19 cellular contexts compared by ENCODE assay signal in the genomic region with DNA sequence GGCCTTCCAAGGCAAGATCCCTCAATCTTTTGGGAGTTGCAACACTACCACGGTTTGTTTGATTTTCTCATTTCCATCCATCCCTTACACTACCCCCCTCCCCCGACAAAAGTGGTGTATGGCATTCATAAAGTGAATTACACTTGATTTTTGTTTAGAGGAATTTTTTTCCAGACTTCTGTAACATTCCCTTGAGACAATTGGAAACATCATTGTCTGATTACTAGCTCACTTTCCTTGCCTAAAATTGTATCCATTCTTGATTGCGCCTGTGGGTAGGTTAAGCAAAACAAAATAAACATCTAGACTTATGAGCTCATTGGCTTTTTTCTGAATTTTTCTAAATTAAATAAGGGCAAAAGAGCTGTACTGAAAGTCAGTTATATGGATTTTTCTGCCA. TPM values are rescaled to one million over a fixed set of nuclear protein-coding genes. Genes with fewer than 3 reads are reported as not detected.
DNase-seq lines count a peak whose midpoint lies in the region; ATAC-seq and TF ChIP-seq lines count a peak whose summit lies in the region.
"Had no signal": no experiment of that assay in that cellular context is flagged by ENCODE, and none has a peak within 500 bp of the region (broad histone marks: within the 10 kb centered on the region; RNA-seq: fewer than 3 reads in every experiment).

No MANE protein-coding gene starts in this region.

- no peak overlapping the region; a peak in 1 of 5 replicates for H3K4me3 Mint-ChIP-seq in H9
- H3K4me3 Mint-ChIP-seq in mesothelial cell of epicardium = peak overlapping the region; percentile 95
- H3K4me3 Mint-ChIP-seq: IgD-negative memory B cell had no signal

- no peaks in the 10 kb centered on the region for H3K79me1 ChIP-seq in H9 (ENCODE audit: insufficient read depth, low read depth, low read length, poor library complexity, severe bottlenecking)

- H3K27me3 ChIP-seq in H9 (ENCODE audit: insufficient read depth, low read length) = peaks cover 10% of the 10 kb centered on the region; the same call in 1 of the 2 replicates
- H3K27me3 ChIP-seq in subcutaneous abdominal adipose tissue (ENCODE audit: control insufficient read depth in 5 of 5, insufficient read depth in 4 of 5, low read length in 5 of 5) = peaks cover 0 to 21% (median 9%) of the 10 kb centered on the region in 5 donors

- no peak overlapping the region for H4K5ac ChIP-seq in H9 (ENCODE audit: insufficient read length, low read depth, low read length)

- no peak for ATAC-seq in HG03135 (IDR thresholded peaks at IDR 0.05; ENCODE audit: unreplicated experiment)
- no peak for ATAC-seq in HG03469 (IDR thresholded peaks at IDR 0.05; ENCODE audit: unreplicated experiment)

- no peak overlapping the region for H3K23ac ChIP-seq in H9 (ENCODE audit: insufficient read length, low read depth, low read length)

- H4K8ac ChIP-seq in H9 (replicated peaks; ENCODE audit: insufficient read length, low read depth, low read length) = no peak overlapping the region

- peak overlapping the region in 2 of 3 experiments; percentile 92 to 95; a peak in 4 of 7 replicates for H3K27ac Mint-ChIP-seq in H9
- H3K27ac Mint-ChIP-seq in mesothelial cell of epicardium = peak overlapping the region; percentile 92

- no peak overlapping the region for H3T11ph ChIP-seq in H9 (ENCODE audit: low read length)

- peaks cover 51 to 66% of the 10 kb centered on the region in 2 experiments for H3K4me1 Mint-ChIP-seq in H9
- H3K4me1 Mint-ChIP-seq in mesothelial cell of epicardium = peaks cover 66% of the 10 kb centered on the region
- H3K4me1 Mint-ChIP-seq: IgD-negative memory B cell had no signal

- DNase-seq in H9 (no peak), dedifferentiated amniotic fluid mesenchymal stem cell (ENCODE audit: extremely low spot score) (peak; percentile 69), mesothelial cell of epicardium (ENCODE audit: low spot score in 2 of 2, unreplicated experiment in 2 of 2) (no peak), HEK293T (ENCODE audit: extremely low spot score) (no peak)
- DNase-seq: Karpas-422, NCI-H1417 treated with DMSO at 0.1 percent for 48 hours, NCI-H187 treated with DMSO at 0.1 percent for 48 hours, NCI-H345, NCI-H524 treated with DMSO at 0.1 percent for 48 hours, RPMI8226, SHP77 treated with DMSO at 0.1 percent for 48 hours, SK-N-SH had no signal

- H3K23me2 ChIP-seq in H9 (ENCODE audit: insufficient read length, low read depth, low read length, poor library complexity, severe bottlenecking) = peaks cover 19% of the 10 kb centered on the region

- H3K9me3 ChIP-seq in H9 (ENCODE audit: control insufficient read depth, low read depth, low read length) = no peaks in the 10 kb centered on the region
- H3K9me3 ChIP-seq in subcutaneous abdominal adipose tissue (ENCODE audit: control insufficient read depth in 5 of 5, low read length in 5 of 5) = no peaks in the 10 kb centered on the region
- H3K9me3 ChIP-seq: SK-N-SH had no signal

- H3K4ac ChIP-seq in H9 (ENCODE audit: low read depth, low read length) = no peak overlapping the region

- no peak overlapping the region for H3K4me2 ChIP-seq in H9 (ENCODE audit: insufficient read depth, insufficient read length, low read length)
- H3K4me2 ChIP-seq: SK-N-SH had no signal

- H2BK20ac ChIP-seq in H9 (ENCODE audit: low read depth, low read length, poor library complexity, severe bottlenecking) = no peak overlapping the region

- no peak overlapping the region for H3K18ac ChIP-seq in H9 (ENCODE audit: insufficient read length, low read depth, low read length)

- H3K27ac ChIP-seq in H9 (ENCODE audit: insufficient read length, low read depth, low read length) = no peak overlapping the region
- peak overlapping the region; percentile 49 for H3K27ac ChIP-seq in subcutaneous abdominal adipose tissue (ENCODE audit: low read depth, low read length)
- H3K27ac ChIP-seq: C4-2B, HL-60 had no signal

- H3K36me3 ChIP-seq in subcutaneous abdominal adipose tissue (ENCODE audit: control insufficient read depth in 5 of 5, insufficient read depth in 5 of 5, low read length in 5 of 5) = no peaks in the 10 kb centered on the region

- CTCF ChIA-PET in HEK293T (lab: Yijun Ruan, JAX) = interaction anchor here (1.3 to 1.4 kb wide), 2 partner anchors 8 to 11 kb away, joined by 4 read pairs; no protein-coding TSS in a partner anchor

- H3K4me1 ChIP-seq in H9 (ENCODE audit: insufficient read depth, low read length) (peaks cover 15% of the 10 kb centered on the region; the same call in 1 of the 2 replicates), subcutaneous abdominal adipose tissue (ENCODE audit: control insufficient read depth in 5 of 5, insufficient read depth in 5 of 5, low read length in 5 of 5) (peaks cover 0 to 29% (median 22%) of the 10 kb centered on the region in 5 donors)

- H2BK120ac ChIP-seq in H9 (ENCODE audit: low read depth, low read length, poor library complexity, severe bottlenecking) = no peak overlapping the region

- POLR2A ChIA-PET in HEK293T (lab: Yijun Ruan, JAX) = no interaction called here

- peaks cover 23% of the 10 kb centered on the region for H3K27me3 Mint-ChIP-seq in H9 (ENCODE audit: low read depth)
- H3K27me3 Mint-ChIP-seq in mesothelial cell of epicardium (ENCODE audit: low read depth) = no peaks in the 10 kb centered on the region

- WGBS in H9 (ENCODE audit: extremely low coverage, insufficient read length, low lambda C conversion rate) = no CpG with 5 or more reads among the region's 3 CpGs

- H4K91ac ChIP-seq in H9 (ENCODE audit: insufficient read length, low read depth, low read length) = no peak overlapping the region

- H3K14ac ChIP-seq in H9 (ENCODE audit: insufficient read depth, low read length) = no peak overlapping the region

- no peak overlapping the region for H3K56ac ChIP-seq in H9 (ENCODE audit: insufficient read length, low read depth, low read length)

- H2BK5ac ChIP-seq in H9 (ENCODE audit: insufficient read length, low read length) = no peak overlapping the region

- H3K9ac ChIP-seq in H9 (ENCODE audit: extremely low read depth, insufficient read length, low read length) = no peak overlapping the region
- H3K9ac ChIP-seq in subcutaneous abdominal adipose tissue (ENCODE audit: low read length in 5 of 5) = no peak overlapping the region
- H3K9ac ChIP-seq: SK-N-SH had no signal

- H3K79me2 ChIP-seq in H9 (ENCODE audit: insufficient read depth, low read length) = no peaks in the 10 kb centered on the region

- no peak overlapping the region for H2AK5ac ChIP-seq in H9 (ENCODE audit: insufficient read length, low read length)

- no peak overlapping the region for H2AFZ ChIP-seq in H9 (ENCODE audit: low read length)

- no peaks in the 10 kb centered on the region; a peak in 1 of 5 replicates for H3K9me3 Mint-ChIP-seq in H9
- no peaks in the 10 kb centered on the region for H3K9me3 Mint-ChIP-seq in mesothelial cell of epicardium
- H3K9me3 Mint-ChIP-seq: IgD-negative memory B cell had no signal

- TF ChIP-seq CTCF in H9 (conservative IDR thresholded peaks at IDR 0.05) (no peak), mesothelial cell of epicardium (IDR thresholded peaks at IDR 0.05; ENCODE audit: unreplicated experiment) (no peak)

- H2BK15ac ChIP-seq in H9 (ENCODE audit: low read depth, low read length) = no peak overlapping the region

- no peak overlapping the region for H3K4me3 ChIP-seq in subcutaneous abdominal adipose tissue (ENCODE audit: low read depth in 1 of 5, low read length in 5 of 5)

- no peaks in the 10 kb centered on the region for H4K20me1 ChIP-seq in H9 (ENCODE audit: control insufficient read depth, insufficient read depth, insufficient read length)

- H2BK12ac ChIP-seq in H9 (ENCODE audit: insufficient read length, low read depth, low read length) = no peak overlapping the region

- H3K36me3 Mint-ChIP-seq in H9 (ENCODE audit: insufficient read depth in 1 of 3, low read depth in 3 of 3) (peaks cover 0 to 7% (median 0%) of the 10 kb centered on the region in 3 experiments; a peak in 1 of 7 replicates), mesothelial cell of epicardium (peaks cover 4% of the 10 kb centered on the region)
- H3K36me3 Mint-ChIP-seq: IgD-negative memory B cell had no signal

TF ChIP-seq in HEK293T, 16 proteins besides CTCF, POLR2A, EP300 and RAD21:
- TF ChIP-seq LEF1 (IDR thresholded peaks at IDR 0.05; ENCODE audit: borderline replicate concordance) (no peak), BHLHE40 (IDR thresholded peaks at IDR 0.05; ENCODE audit: borderline replicate concordance) (no peak), HDGF (IDR thresholded peaks at IDR 0.05; ENCODE audit: borderline replicate concordance) (no peak), SP1 (IDR thresholded peaks at IDR 0.05) (no peak), ZNF384 (IDR thresholded peaks at IDR 0.05) (no peak), ARNT (IDR thresholded peaks at IDR 0.05) (no peak), FOXA1 (IDR thresholded peaks at IDR 0.05) (no peak)
- TF ChIP-seq, protein P1, sequence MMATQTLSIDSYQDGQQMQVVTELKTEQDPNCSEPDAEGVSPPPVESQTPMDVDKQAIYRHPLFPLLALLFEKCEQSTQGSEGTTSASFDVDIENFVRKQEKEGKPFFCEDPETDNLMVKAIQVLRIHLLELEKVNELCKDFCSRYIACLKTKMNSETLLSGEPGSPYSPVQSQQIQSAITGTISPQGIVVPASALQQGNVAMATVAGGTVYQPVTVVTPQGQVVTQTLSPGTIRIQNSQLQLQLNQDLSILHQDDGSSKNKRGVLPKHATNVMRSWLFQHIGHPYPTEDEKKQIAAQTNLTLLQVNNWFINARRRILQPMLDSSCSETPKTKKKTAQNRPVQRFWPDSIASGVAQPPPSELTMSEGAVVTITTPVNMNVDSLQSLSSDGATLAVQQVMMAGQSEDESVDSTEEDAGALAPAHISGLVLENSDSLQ (IDR thresholded peaks at IDR 0.05) = no peak

RNA-seq across cellular contexts. Expression of gene GPC3, which starts 3.5 kb away (rescaled TPM):
- 106 and 108 TPM in 2 replicates for total RNA-seq in H9 (2021)
- 837 to 864 TPM (median 859 TPM) in 3 replicates for total RNA-seq in mesothelial cell of epicardium
- total RNA-seq: HT1080 had no signal
